Comparison of ENCODE assay signal across 1 cellular context in the genomic region with DNA sequence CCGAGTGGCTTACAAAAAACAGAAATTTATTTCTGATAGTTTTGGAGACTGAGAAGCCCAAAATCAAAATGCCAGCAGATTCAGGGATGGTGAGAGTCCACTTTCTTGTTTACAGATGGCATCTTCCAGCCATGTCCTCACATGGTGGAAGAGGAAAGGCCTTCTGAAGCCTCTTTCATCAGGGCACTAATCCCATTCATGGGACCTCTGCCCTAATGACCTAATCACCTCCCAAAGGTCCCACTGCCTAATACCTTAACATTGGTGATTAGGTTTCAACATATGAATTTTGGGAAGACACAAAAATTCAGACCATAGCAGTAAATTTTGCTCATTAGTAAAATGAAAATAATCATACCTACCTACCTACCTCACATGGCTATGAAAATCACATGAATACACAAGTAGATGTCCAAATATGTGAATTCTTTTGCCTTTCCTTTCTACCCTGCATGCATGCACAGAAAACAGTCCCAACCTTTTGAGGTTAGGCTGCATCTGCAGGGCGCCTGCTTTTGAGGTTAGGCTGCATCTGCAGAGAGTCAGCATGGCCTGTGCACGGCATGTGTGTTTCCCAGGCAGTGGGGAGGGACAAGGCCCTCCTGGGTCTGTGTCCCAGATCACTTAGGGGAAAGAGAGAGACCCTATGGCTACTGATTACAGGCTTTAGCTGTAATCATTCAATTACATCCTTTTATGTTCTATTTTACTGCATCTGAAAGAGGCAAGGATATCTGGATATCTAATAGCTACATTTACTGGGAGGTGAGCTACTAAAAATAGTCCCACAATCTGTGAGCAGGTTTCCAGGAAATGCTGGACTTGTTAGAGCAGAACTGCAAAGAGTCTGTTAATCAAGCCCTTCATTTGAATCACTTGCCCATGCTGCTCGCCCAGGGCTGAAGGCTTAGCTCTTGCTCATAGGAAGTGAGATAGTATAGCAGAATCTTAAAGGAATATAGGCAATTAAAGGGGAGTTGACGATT.
TF ChIP-seq lines count a peak whose summit lies in the region.

No MANE protein-coding gene starts in this region.

TF ChIP-seq in HCT116, 20 proteins besides CTCF, POLR2A, EP300 and RAD21 (continued from another document):
- TF ChIP-seq JUND (IDR thresholded peaks at IDR 0.05) = no peak
TF ChIP-seq in HCT116: peak in this region for 4.
